29 cellular contexts compared by ENCODE assay signal in the genomic region with DNA sequence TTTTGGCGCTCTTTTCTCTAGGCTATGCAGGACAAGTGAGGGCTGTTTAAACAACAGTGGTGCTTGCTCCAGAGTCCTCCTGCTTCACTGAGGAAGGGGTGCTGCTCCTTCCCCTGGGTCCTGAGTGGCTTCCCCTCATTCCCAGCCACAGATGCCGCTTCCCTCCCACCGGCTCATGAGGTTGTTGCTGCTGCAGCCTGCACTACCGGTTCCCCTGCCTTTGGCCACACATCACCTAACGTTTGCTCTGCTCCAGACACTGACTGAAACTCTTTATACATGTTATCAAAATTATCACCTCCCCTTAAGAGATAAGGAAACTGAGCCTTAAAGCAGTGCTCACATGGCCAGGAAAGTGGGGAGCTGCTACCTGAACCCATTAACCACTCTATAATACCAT.
"Had no signal": no experiment of that assay in that cellular context is flagged by ENCODE, and none has a peak within 500 bp of the region (broad histone marks: within the 10 kb centered on the region; RNA-seq: fewer than 3 reads in every experiment).

No MANE protein-coding gene starts in this region.

- ATAC-seq: activated CD4-positive, alpha-beta T cell treated with anti-CD3 and anti-CD28 coated beads for 36 hours; activated naive CD8-positive, alpha-beta T cell treated with anti-CD3 and anti-CD28 coated beads, Interleukin-2, amount 50 U/mL, for 24 hours; foreskin keratinocyte; heart left ventricle; left lung; lower lobe of right lung; mucosa of descending colon; sciatic nerve; stimulated activated effector memory CD8-positive, alpha-beta T cell treated with anti-CD3 and anti-CD28 coated beads, Interleukin-12 subunit alpha, Interleukin-12 subunit beta, amount 100 ng/mL, for 72 hours; upper lobe of right lung had no signal

- H3K4me3 Mint-ChIP-seq: activated CD4-positive, alpha-beta T cell treated with anti-CD3 and anti-CD28 coated beads for 36 hours; activated naive CD4-positive, alpha-beta T cell treated with anti-CD3 and anti-CD28 coated beads, Interleukin-2, amount 50 U/mL, for 24 hours; activated naive CD8-positive, alpha-beta T cell treated with anti-CD3 and anti-CD28 coated beads, Interleukin-2, amount 50 U/mL, for 24 hours; nephron progenitor cell; stimulated activated effector memory CD8-positive, alpha-beta T cell treated with anti-CD3 and anti-CD28 coated beads, Interleukin-12 subunit alpha, Interleukin-12 subunit beta, amount 100 ng/mL, for 72 hours; T-helper 1 cell treated with Interleukin-12 subunit alpha and Interleukin-12 subunit beta and Interleukin-4 antibody, amounts not matched to agents 30 μg/mL and 1 μg/mL, for 36 hours had no signal

- H3K9me3 Mint-ChIP-seq: activated naive CD4-positive, alpha-beta T cell treated with anti-CD3 and anti-CD28 coated beads, Interleukin-2, amount 50 U/mL, for 24 hours; activated naive CD8-positive, alpha-beta T cell treated with anti-CD3 and anti-CD28 coated beads, Interleukin-2, amount 50 U/mL, for 24 hours; stimulated activated effector memory CD8-positive, alpha-beta T cell treated with anti-CD3 and anti-CD28 coated beads, Interleukin-12 subunit alpha, Interleukin-12 subunit beta, amount 100 ng/mL, for 72 hours; T-helper 1 cell treated with Interleukin-12 subunit alpha and Interleukin-12 subunit beta and Interleukin-4 antibody, amounts not matched to agents 30 μg/mL and 1 μg/mL, for 36 hours had no signal

- H3K27ac ChIP-seq: esophagus muscularis mucosa, foreskin keratinocyte, heart left ventricle, left lung, lower lobe of right lung, neutrophil, skin epidermis, stomach, thyroid gland, upper lobe of right lung had no signal

- DNase-seq: activated CD4-positive, alpha-beta T cell treated with anti-CD3 and anti-CD28 coated beads for 36 hours; activated CD4-positive, alpha-beta T cell treated with anti-CD3 and anti-CD28 coated beads, Interleukin-2, amount 50 U/mL, for 48 hours; activated CD4-positive, CD25-positive, alpha-beta regulatory T cell; activated CD8-positive, alpha-beta memory T cell treated with anti-CD3 and anti-CD28 coated beads for 24 hours; activated effector memory CD4-positive, alpha-beta T cell treated with anti-CD3 and anti-CD28 coated beads, Interleukin-2, amount 50 U/mL, for 16 hours; activated naive CD8-positive, alpha-beta T cell treated with anti-CD3 and anti-CD28 coated beads, Interleukin-2, amount 50 U/mL, for 24 hours; amygdala; central memory CD4-positive, alpha-beta T cell; foreskin keratinocyte; heart left ventricle; kidney glomerular epithelial cell; left lung; lower lobe of right lung; mucosa of descending colon; nephron progenitor cell; SK-N-SH; stimulated activated CD4-positive, alpha-beta T cell treated with anti-CD3 and anti-CD28 coated beads, Interleukin-12 subunit alpha, Interleukin-12 subunit beta, amount 100 ng/mL, for 4 hours; stimulated activated CD4-positive, alpha-beta T cell treated with anti-CD3 and anti-CD28 coated beads, Interleukin-4, amount 100 ng/mL, for 1 hour; stomach; SW 1271; thyroid gland; upper lobe of right lung had no signal

- H3K27ac Mint-ChIP-seq: activated CD4-positive, alpha-beta T cell treated with anti-CD3 and anti-CD28 coated beads for 36 hours; activated naive CD4-positive, alpha-beta T cell treated with anti-CD3 and anti-CD28 coated beads, Interleukin-2, amount 50 U/mL, for 24 hours; activated naive CD8-positive, alpha-beta T cell treated with anti-CD3 and anti-CD28 coated beads, Interleukin-2, amount 50 U/mL, for 24 hours; nephron progenitor cell; stimulated activated effector memory CD8-positive, alpha-beta T cell treated with anti-CD3 and anti-CD28 coated beads, Interleukin-12 subunit alpha, Interleukin-12 subunit beta, amount 100 ng/mL, for 72 hours; T-helper 1 cell treated with Interleukin-12 subunit alpha and Interleukin-12 subunit beta and Interleukin-4 antibody, amounts not matched to agents 30 μg/mL and 1 μg/mL, for 36 hours had no signal

- H3K9me3 ChIP-seq: left lung, lower lobe of right lung, neutrophil, SK-N-SH, thyroid gland, upper lobe of right lung had no signal

- H3K27me3 Mint-ChIP-seq: activated naive CD4-positive, alpha-beta T cell treated with anti-CD3 and anti-CD28 coated beads, Interleukin-2, amount 50 U/mL, for 24 hours had no signal
